1 cellular context compared by ENCODE assay signal in the genomic region with DNA sequence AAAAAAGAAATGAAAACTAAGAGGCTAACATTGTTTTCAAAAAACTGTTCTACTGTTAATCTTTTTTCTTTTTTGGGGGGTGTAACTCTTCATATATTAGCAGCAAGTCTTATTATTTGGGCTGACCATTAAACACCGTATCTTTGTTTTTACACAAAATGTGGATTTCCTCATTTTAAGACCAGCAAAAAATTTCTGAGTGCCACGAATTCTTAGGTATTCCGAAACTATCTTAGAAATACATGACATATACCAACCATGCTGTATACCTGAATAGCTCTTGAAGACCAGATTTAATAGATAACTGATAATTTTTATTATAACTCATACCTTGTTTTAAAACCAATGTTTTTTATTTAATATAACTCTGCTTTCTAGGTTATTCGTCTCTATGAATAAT.
TF ChIP-seq lines count a peak whose summit lies in the region.

No MANE protein-coding gene starts in this region.

TF ChIP-seq in GM12878, 131 proteins besides CTCF, POLR2A, EP300 and RAD21:
- TF ChIP-seq CREB1 (IDR thresholded peaks at IDR 0.05; ENCODE audit: low read depth) = no peak
- TF ChIP-seq PAX5 (IDR thresholded peaks at IDR 0.05; ENCODE audit: borderline replicate concordance, low read depth, low read length) = no peak
- TF ChIP-seq TBL1XR1 (IDR thresholded peaks at IDR 0.05; ENCODE audit: low read depth, low read length) = no peak
- no peak for TF ChIP-seq IRF4 (IDR thresholded peaks at IDR 0.05; ENCODE audit: low read depth, low read length)
- no peak for TF ChIP-seq BMI1 (IDR thresholded peaks at IDR 0.05; ENCODE audit: borderline replicate concordance)
- TF ChIP-seq, protein P1, sequence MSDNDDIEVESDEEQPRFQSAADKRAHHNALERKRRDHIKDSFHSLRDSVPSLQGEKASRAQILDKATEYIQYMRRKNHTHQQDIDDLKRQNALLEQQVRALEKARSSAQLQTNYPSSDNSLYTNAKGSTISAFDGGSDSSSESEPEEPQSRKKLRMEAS (IDR thresholded peaks at IDR 0.05; ENCODE audit: low read depth, low read length) = no peak
